In genomic region chr1:201433609-201434008, GRCh38 we compare ENCODE assay signal across 6 cellular contexts.
"Had no signal": no experiment of that assay in that cellular context is flagged by ENCODE, and none has a peak within 500 bp of the region (broad histone marks: within the 10 kb centered on the region; RNA-seq: fewer than 3 reads in every experiment).

No MANE protein-coding gene starts in this region.

- DNase-seq: GDM1, GF-D8 had no signal

- FAIRE-seq: GM12891, GM12892, GM18507, GM19239 had no signal
